Comparison of ENCODE assay signal across 33 cellular contexts in genomic region chr2:218435003-218435982, GRCh38. TPM values are rescaled to one million over a fixed set of nuclear protein-coding genes. Genes with fewer than 3 reads are reported as not detected.
DNase-seq lines count a peak whose midpoint lies in the region; ATAC-seq and TF ChIP-seq lines count a peak whose summit lies in the region.
"Had no signal": no experiment of that assay in that cellular context is flagged by ENCODE, and none has a peak within 500 bp of the region (broad histone marks: within the 10 kb centered on the region; RNA-seq: fewer than 3 reads in every experiment).

No MANE protein-coding gene starts in this region.

- H3F3A ChIP-seq in neural progenitor cell (ENCODE audit: low read depth): no peaks in the 10 kb centered on the region
- H3F3A ChIP-seq in PC-3 (ENCODE audit: low read length, unreplicated experiment): no peaks in the 10 kb centered on the region

- no peaks in the 10 kb centered on the region for H3K9me3 Mint-ChIP-seq in neural progenitor cell
- H3K9me3 Mint-ChIP-seq: activated B cell treated with CpG ODN at 0.5 μM for 24 hours; activated CD4-positive, alpha-beta T cell treated with anti-CD3 and anti-CD28 coated beads, Interleukin-2, amount 10 ng/mL, durations not matched to agents 7 days and 5 days; activated naive CD8-positive, alpha-beta T cell treated with anti-CD3 and anti-CD28 coated beads, Interleukin-2, amount 50 U/mL, for 24 hours; central memory CD8-positive, alpha-beta T cell; IgD-negative memory B cell; memory B cell had no signal

- WGBS in IMR-90 (ENCODE audit: extremely low coverage in 2 of 2, insufficient read length in 1 of 2), 2 experiments: 44% methylated on average over 2 of the region's 11 CpGs; no CpG with 5 or more reads in 1 of the 2 experiments

- H3K4me2 ChIP-seq in IMR-90 (ENCODE audit: low read depth, low read length): no peak overlapping the region
- H3K4me2 ChIP-seq in neural progenitor cell: no peak overlapping the region
- no peak overlapping the region for H3K4me2 ChIP-seq in PC-3 (ENCODE audit: low read length)
- H3K4me2 ChIP-seq: hepatocyte had no signal

- H4K20me1 ChIP-seq in IMR-90 (ENCODE audit: insufficient read depth, low read length) (no peaks in the 10 kb centered on the region; the same call in 1 of the 2 replicates), neural progenitor cell (ENCODE audit: low read depth) (no peaks in the 10 kb centered on the region), PC-3 (ENCODE audit: low read length) (no peaks in the 10 kb centered on the region)

- no peak for TF ChIP-seq POLR2A in IMR-90 (IDR thresholded peaks at IDR 0.05; ENCODE audit: low read depth, low read length)

- no peak overlapping the region for H3K18ac ChIP-seq in IMR-90 (ENCODE audit: low read depth, low read length)

- peaks cover 4% of the 10 kb centered on the region for H3K4me1 Mint-ChIP-seq in neural progenitor cell
- H3K4me1 Mint-ChIP-seq: activated naive CD8-positive, alpha-beta T cell treated with anti-CD3 and anti-CD28 coated beads, Interleukin-2, amount 50 U/mL, for 24 hours had no signal

- no peaks in the 10 kb centered on the region for H3K9me1 ChIP-seq in IMR-90 (ENCODE audit: insufficient read depth, low read length)

- dilution Hi-C loops in IMR-90 (cut with HindIII; ENCODE audit: low sequenced_read_pairs, unreplicated experiment): no loop called here

- H3K56ac ChIP-seq in IMR-90 (ENCODE audit: extremely low read depth, insufficient read depth, low read length): no peak overlapping the region

- H3K27ac ChIP-seq in IMR-90 (ENCODE audit: insufficient read depth, low read length) (no peak overlapping the region), neural progenitor cell (no peak overlapping the region), upper lobe of right lung (no peak overlapping the region), PC-3 (ENCODE audit: low read length) (no peak overlapping the region)
- H3K27ac ChIP-seq: esophagus muscularis mucosa, hepatocyte, parathyroid adenoma, RWPE1, SK-N-MC, tibial nerve had no signal

- H3K27ac Mint-ChIP-seq in neural progenitor cell: no peak overlapping the region
- H3K27ac Mint-ChIP-seq: activated B cell treated with CpG ODN at 0.5 μM for 24 hours; activated CD4-positive, alpha-beta T cell treated with anti-CD3 and anti-CD28 coated beads, Interleukin-2, amount 10 ng/mL, durations not matched to agents 7 days and 5 days; activated naive CD8-positive, alpha-beta T cell treated with anti-CD3 and anti-CD28 coated beads, Interleukin-2, amount 50 U/mL, for 24 hours; IgD-negative memory B cell; memory B cell had no signal

- in situ Hi-C loops in IMR-90 (cut with MboI; ENCODE audit: low sequenced_read_pairs): no loop called here

- H3K27me3 ChIP-seq in IMR-90 (ENCODE audit: control insufficient read depth, insufficient read depth, low read length) (peaks cover 17% of the 10 kb centered on the region), neural progenitor cell (no peaks in the 10 kb centered on the region), upper lobe of right lung (no peaks in the 10 kb centered on the region), PC-3 (ENCODE audit: low read length) (no peaks in the 10 kb centered on the region)
- H3K27me3 ChIP-seq: esophagus muscularis mucosa, hepatocyte, tibial nerve had no signal

- ATAC-seq in IMR-90 (ENCODE audit: low read depth): peak; percentile 87
- no peak for ATAC-seq in upper lobe of right lung
- ATAC-seq in PC-3: no peak
- ATAC-seq in HG02981 (IDR thresholded peaks at IDR 0.05; ENCODE audit: unreplicated experiment): no peak
- ATAC-seq: activated naive CD8-positive, alpha-beta T cell treated with anti-CD3 and anti-CD28 coated beads, Interleukin-2, amount 50 U/mL, for 24 hours; HCT116; right cardiac atrium had no signal

- no peak overlapping the region for H4K8ac ChIP-seq in IMR-90 (ENCODE audit: low read depth in 2 of 2, low read length in 2 of 2)

- H4K91ac ChIP-seq in IMR-90 (ENCODE audit: insufficient read depth, low read depth, low read length): no peak overlapping the region

- H3K9ac ChIP-seq in IMR-90 (ENCODE audit: low read depth, low read length) (no peak overlapping the region), neural progenitor cell (no peak overlapping the region), PC-3 (ENCODE audit: low read length) (no peak overlapping the region)
- H3K9ac ChIP-seq: parathyroid adenoma had no signal

- no peak overlapping the region for H3K4me3 Mint-ChIP-seq in neural progenitor cell
- H3K4me3 Mint-ChIP-seq: activated B cell treated with CpG ODN at 0.5 μM for 24 hours; activated CD4-positive, alpha-beta T cell treated with anti-CD3 and anti-CD28 coated beads, Interleukin-2, amount 10 ng/mL, durations not matched to agents 7 days and 5 days; activated naive CD8-positive, alpha-beta T cell treated with anti-CD3 and anti-CD28 coated beads, Interleukin-2, amount 50 U/mL, for 24 hours; central memory CD8-positive, alpha-beta T cell; memory B cell had no signal

- POLR2A ChIA-PET in IMR-90 (lab: Charles Lee; ENCODE audit: unreplicated experiment): no interaction called here
- POLR2A ChIA-PET in PC-3 (lab: Charles Lee; ENCODE audit: unreplicated experiment): no interaction called here

- no peaks in the 10 kb centered on the region for H3K36me3 Mint-ChIP-seq in neural progenitor cell
- H3K36me3 Mint-ChIP-seq: IgD-negative memory B cell, memory B cell had no signal

- TF ChIP-seq CTCF in IMR-90 (conservative IDR thresholded peaks at IDR 0.05; ENCODE audit: low read depth, low read length): no peak
- no peak for TF ChIP-seq CTCF in fibroblast of villous mesenchyme (IDR thresholded peaks at IDR 0.05; ENCODE audit: insufficient read depth, low read depth, low read length)
- TF ChIP-seq CTCF in neural progenitor cell (IDR thresholded peaks at IDR 0.05): no peak
- TF ChIP-seq CTCF in upper lobe of right lung (IDR thresholded peaks at IDR 0.05): no peak
- no peak for TF ChIP-seq CTCF in PC-3 (conservative IDR thresholded peaks at IDR 0.05; ENCODE audit: low read depth, low read length)

- no peak overlapping the region for H2BK15ac ChIP-seq in IMR-90 (ENCODE audit: low read depth, low read length)

- DNase-seq in IMR-90 (peak; percentile 6), fibroblast of villous mesenchyme (ENCODE audit: low read depth) (peak; percentile 8), neural progenitor cell (ENCODE audit: low spot score) (peak; percentile 28), upper lobe of right lung (peak; percentile 35), retina (no peak), PC-3 (no peak)
- DNase-seq: activated B cell treated with CpG ODN at 0.5 μM for 24 hours; activated CD4-positive, alpha-beta T cell treated with anti-CD3 and anti-CD28 coated beads, Interleukin-2, amount 10 ng/mL, durations not matched to agents 7 days and 5 days; activated naive CD8-positive, alpha-beta T cell treated with anti-CD3 and anti-CD28 coated beads, Interleukin-2, amount 50 U/mL, for 24 hours; C1 segment of cervical spinal cord; COR-L47; DMS53; GF-D8; NCI-H446 treated with DMSO at 0.1 percent for 48 hours; NCI-H82; right cardiac atrium; stimulated activated CD4-positive, alpha-beta T cell treated with anti-CD3 and anti-CD28 coated beads, Interleukin-2, amount 100 ng/mL, for 48 hours; T-helper 1 cell had no signal

- no peak for TF ChIP-seq RAD21 in IMR-90 (IDR thresholded peaks at IDR 0.05; ENCODE audit: low read length)

- no peaks in the 10 kb centered on the region for H3K79me1 ChIP-seq in IMR-90 (ENCODE audit: low read depth in 1 of 2, low read length in 2 of 2)

- H2AK5ac ChIP-seq in IMR-90 (ENCODE audit: low read depth, low read length): no peak overlapping the region

- no peaks in the 10 kb centered on the region for H3K9me3 ChIP-seq in IMR-90 (ENCODE audit: control insufficient read depth, insufficient read depth, low read length)
- H3K9me3 ChIP-seq in neural progenitor cell (ENCODE audit: low read depth): no peaks in the 10 kb centered on the region
- no peaks in the 10 kb centered on the region for H3K9me3 ChIP-seq in upper lobe of right lung
- no peaks in the 10 kb centered on the region for H3K9me3 ChIP-seq in PC-3 (ENCODE audit: low read length)
- H3K9me3 ChIP-seq: esophagus muscularis mucosa, tibial nerve had no signal

- no peak overlapping the region for H2AK9ac ChIP-seq in IMR-90 (replicated peaks; ENCODE audit: low read depth, low read length, poor library complexity)

- H3K36me3 ChIP-seq in IMR-90 (ENCODE audit: control insufficient read depth, insufficient read depth, low read length) (no peaks in the 10 kb centered on the region), neural progenitor cell (no peaks in the 10 kb centered on the region), upper lobe of right lung (no peaks in the 10 kb centered on the region), PC-3 (ENCODE audit: low read depth, low read length) (no peaks in the 10 kb centered on the region)
- H3K36me3 ChIP-seq: esophagus muscularis mucosa, tibial nerve had no signal

- H4K5ac ChIP-seq in IMR-90 (ENCODE audit: low read depth, low read length): no peak overlapping the region

- no peak overlapping the region for H3K14ac ChIP-seq in IMR-90 (replicated peaks; ENCODE audit: low read depth, low read length)

- H2AFZ ChIP-seq in IMR-90 (replicated peaks; ENCODE audit: low read length, poor library complexity) (no peak overlapping the region), neural progenitor cell (replicated peaks) (no peak overlapping the region), PC-3 (ENCODE audit: low read length) (no peak overlapping the region)
- H2AFZ ChIP-seq: hepatocyte, parathyroid adenoma had no signal

- H3K79me2 ChIP-seq in neural progenitor cell (ENCODE audit: low read depth) (no peaks in the 10 kb centered on the region), PC-3 (ENCODE audit: low read length) (no peaks in the 10 kb centered on the region)
- H3K79me2 ChIP-seq: hepatocyte, parathyroid adenoma had no signal

- no peak overlapping the region for H2BK120ac ChIP-seq in IMR-90 (ENCODE audit: low read depth, low read length)

- H3K4me3 ChIP-seq in IMR-90 (ENCODE audit: insufficient read depth, low read depth, low read length) (no peak overlapping the region), fibroblast of villous mesenchyme (ENCODE audit: low read depth, low read length) (no peak overlapping the region), neural progenitor cell (no peak overlapping the region), upper lobe of right lung (no peak overlapping the region), PC-3 (ENCODE audit: low read length) (no peak overlapping the region)
- H3K4me3 ChIP-seq: esophagus muscularis mucosa, hepatocyte, SK-N-MC, tibial nerve had no signal

- BruUV-seq in IMR-90 (replicated peaks; lab: Mats Ljungman, UMichigan): no TSS peak
- BruUV-seq in PC-3 (replicated peaks; lab: Mats Ljungman, UMichigan): no TSS peak

- H3K27me3 Mint-ChIP-seq in neural progenitor cell (ENCODE audit: insufficient read depth, low read depth): peaks cover 3% of the 10 kb centered on the region
- H3K27me3 Mint-ChIP-seq: activated B cell treated with CpG ODN at 0.5 μM for 24 hours; central memory CD8-positive, alpha-beta T cell; IgD-negative memory B cell had no signal

- CTCF ChIA-PET in IMR-90 (lab: Yijun Ruan, JAX): no interaction called here
- CTCF ChIA-PET in PC-3 (lab: Charles Lee): no interaction called here

- no peak overlapping the region for H3K4ac ChIP-seq in IMR-90 (ENCODE audit: low read depth, low read length)

- intact Hi-C loops in IMR-90 (cut with micrococcal nuclease): no loop called here
- intact Hi-C loops in upper lobe of right lung (cut with DNase I): no loop called here
- intact Hi-C loops in PC-3 (cut with micrococcal nuclease): no loop called here

- H3K4me1 ChIP-seq in IMR-90 (ENCODE audit: control insufficient read depth, insufficient read depth, low read length): peaks cover 2% of the 10 kb centered on the region; the same call in 1 of the 2 replicates
- no peaks in the 10 kb centered on the region for H3K4me1 ChIP-seq in neural progenitor cell
- H3K4me1 ChIP-seq in upper lobe of right lung: no peaks in the 10 kb centered on the region
- H3K4me1 ChIP-seq in PC-3 (ENCODE audit: insufficient read depth, low read length): no peaks in the 10 kb centered on the region
- H3K4me1 ChIP-seq: parathyroid adenoma, tibial nerve had no signal

- no peaks in the 10 kb centered on the region for H3K9me2 ChIP-seq in PC-3 (replicated peaks; ENCODE audit: low read length)

- no peak overlapping the region for H2BK20ac ChIP-seq in IMR-90 (ENCODE audit: low read depth, low read length)

- H2BK5ac ChIP-seq in IMR-90 (ENCODE audit: low read depth, low read length, poor library complexity, severe bottlenecking): no peak overlapping the region

- no peak overlapping the region for H3K23ac ChIP-seq in IMR-90 (ENCODE audit: low read depth, low read length)

RNA-seq across cellular contexts. Expression of gene VIL1, which starts 16.4 kb away (rescaled TPM):
- total RNA-seq in IMR-90 (2012; rRNA removed): not detected in 2 replicates
- polyA plus RNA-seq in IMR-90 (2012; rRNA removed): not detected in 2 replicates
- polyA plus RNA-seq in IMR-90 (2012; cell fraction: cytosol; rRNA removed): not detected in 2 replicates
- polyA plus RNA-seq in IMR-90 (2012; cell fraction: nucleus; rRNA removed; ENCODE audit: low replicate concordance): not detected in 2 replicates
- under 0.01 TPM in 1 of 2 replicates, not detected in the other for total RNA-seq in fibroblast of villous mesenchyme
- total RNA-seq in neural progenitor cell (ENCODE audit: low replicate concordance): 0.22 TPM in 1 of 2 replicates, not detected in the other
- total RNA-seq in upper lobe of right lung: not detected
- 0.26 and 0.92 TPM in 2 replicates for total RNA-seq in PC-3 (2014; rRNA removed)
- total RNA-seq: activated CD8-positive, alpha-beta memory T cell treated with anti-CD3 and anti-CD28 coated beads for 36 hours; dermis microvascular lymphatic vessel endothelial cell; frontal cortex; right cardiac atrium; tibial nerve had no signal
- polyA plus RNA-seq: neural cell had no signal

RNA-seq across cellular contexts. Expression of gene CTDSP1, which starts 35.6 kb away (rescaled TPM):
- total RNA-seq in IMR-90 (2012; rRNA removed) (17.5 and 19.7 TPM in 2 replicates), fibroblast of villous mesenchyme (63.5 and 66.9 TPM in 2 replicates), neural progenitor cell (ENCODE audit: low replicate concordance) (31.3 and 70.5 TPM in 2 replicates), upper lobe of right lung (169 TPM), PC-3 (2014; rRNA removed) (73.2 and 94.6 TPM in 2 replicates)
- 64.3 and 68.2 TPM in 2 replicates for polyA plus RNA-seq in IMR-90 (2012; rRNA removed)
- 61.8 and 79.5 TPM in 2 replicates for polyA plus RNA-seq in IMR-90 (2012; cell fraction: cytosol; rRNA removed)
- polyA plus RNA-seq in IMR-90 (2012; cell fraction: nucleus; rRNA removed; ENCODE audit: low replicate concordance): 64.2 and 103 TPM in 2 replicates

RNA-seq across cellular contexts. Expression of gene SLC11A1, which starts 53.2 kb away (rescaled TPM):
- total RNA-seq in IMR-90 (2012; rRNA removed) (under 0.01 TPM in 2 replicates), fibroblast of villous mesenchyme (under 0.01 and 0.43 TPM in 2 replicates), neural progenitor cell (ENCODE audit: low replicate concordance) (0.03 TPM in 1 of 2 replicates, not detected in the other), upper lobe of right lung (302 TPM), PC-3 (2014; rRNA removed) (0.17 and 0.33 TPM in 2 replicates)
- 0.03 and 0.07 TPM in 2 replicates for polyA plus RNA-seq in IMR-90 (2012; rRNA removed)
- 0.02 and 0.03 TPM in 2 replicates for polyA plus RNA-seq in IMR-90 (2012; cell fraction: cytosol; rRNA removed)
- 0.06 and 0.07 TPM in 2 replicates for polyA plus RNA-seq in IMR-90 (2012; cell fraction: nucleus; rRNA removed; ENCODE audit: low replicate concordance)
- polyA plus RNA-seq: neural cell had no signal

Comparison
In these comparisons a context has a peak if more than half of its experiments do, and no peak if none do; other contexts are left out.
1. DNase-seq: peak in IMR-90 (single experiment), fibroblast of villous mesenchyme (single experiment), neural progenitor cell (single experiment) and upper lobe of right lung (single experiment); none in retina (single experiment) and PC-3 (single experiment).
2. RNA of gene SLC11A1, which starts 53.2 kb away (total RNA-seq): 302 TPM in upper lobe of right lung (single experiment); under 0.01 to 0.43 TPM in fibroblast of villous mesenchyme, 0.17 to 0.33 TPM in PC-3, under 0.01 TPM in IMR-90 and 0.03 TPM in neural progenitor cell; every median in the first group is over 100 times any median in the second.